Comparison of ENCODE assay signal across 36 cellular contexts in genomic region chr5:104755806-104756205, GRCh38.
"Had no signal": no experiment of that assay in that cellular context is flagged by ENCODE, and none has a peak within 500 bp of the region (broad histone marks: within the 10 kb centered on the region; RNA-seq: fewer than 3 reads in every experiment).

No MANE protein-coding gene starts in this region.

- H3K27me3 ChIP-seq: MG63 had no signal

- H3K9me3 ChIP-seq: MG63 had no signal

- H3K36me3 ChIP-seq: MG63 had no signal

- DNase-seq: Karpas-422, Kasumi-1, MG63, MM.1S, MV-4-11, NCI-H1048, NCI-H1092, NCI-H1092 treated with DMSO at 0.1 percent for 48 hours, NCI-H1105, NCI-H1105 treated with DMSO at 0.1 percent for 48 hours, NCI-H1417, NCI-H1417 treated with DMSO at 0.1 percent for 48 hours, NCI-H1436, NCI-H1436 treated with DMSO at 0.1 percent for 48 hours, NCI-H146, NCI-H1694, NCI-H1694 treated with DMSO at 0.1 percent for 48 hours, NCI-H187, NCI-H187 treated with DMSO at 0.1 percent for 48 hours, NCI-H1930, NCI-H2029, NCI-H2029 treated with DMSO at 0.1 percent for 48 hours, NCI-H2081, NCI-H2081 treated with DMSO at 0.1 percent for 48 hours, NCI-H2107, NCI-H2171, NCI-H2171 treated with DMSO at 0.1 percent for 48 hours, NCI-H2227 treated with DMSO at 0.1 percent for 48 hours, NCI-H226, NCI-H345, NCI-H446, NCI-H446 treated with DMSO at 0.1 percent for 48 hours, NCI-H510A, NCI-H510A treated with DMSO at 0.1 percent for 48 hours, NCI-H524, NCI-H524 treated with DMSO at 0.1 percent for 48 hours had no signal

- H3K4me3 ChIP-seq: MG63 had no signal
